8 cellular contexts compared by ENCODE assay signal in genomic region chr15:48352474-48353072, GRCh38. TPM values are rescaled to one million over a fixed set of nuclear protein-coding genes. Genes with fewer than 3 reads are reported as not detected.
A peak's percentile ranks its signal among the peaks of the same experiment; 100 is the strongest.
DNase-seq lines count a peak whose midpoint lies in the region; ATAC-seq and TF ChIP-seq lines count a peak whose summit lies in the region.

No MANE protein-coding gene starts in this region.

- POLR2A ChIA-PET in CD8-positive, alpha-beta T cell (lab: Charles Lee) = no interaction called here

- no peak overlapping the region for H2AFZ ChIP-seq in OCI-LY1 (ENCODE audit: low read length)

- H3K4me2 ChIP-seq in OCI-LY1 (ENCODE audit: low read length) = no peak overlapping the region

- peaks cover 2% of the 10 kb centered on the region for H3K4me1 Mint-ChIP-seq in CD8-positive, alpha-beta T cell (ENCODE audit: low read depth)
- H3K4me1 Mint-ChIP-seq in activated T-cell treated with anti-CD3 and anti-CD28 coated beads, Interleukin-2, amount 50 U/mL, for 24 hours (ENCODE audit: low read depth) = no peaks in the 10 kb centered on the region

- no peaks in the 10 kb centered on the region for H4K20me1 ChIP-seq in OCI-LY1 (ENCODE audit: insufficient read depth, low read length)

- H3F3A ChIP-seq in OCI-LY1 (ENCODE audit: insufficient read depth, low read length) = no peaks in the 10 kb centered on the region

- no peak overlapping the region for H3K4me3 Mint-ChIP-seq in CD8-positive, alpha-beta T cell
- no peak overlapping the region for H3K4me3 Mint-ChIP-seq in activated T-cell treated with anti-CD3 and anti-CD28 coated beads, Interleukin-2, amount 50 U/mL, for 24 hours

- CTCF ChIA-PET in CD8-positive, alpha-beta T cell (lab: Charles Lee) = interaction anchor here (0.5 to 3.6 kb wide), 17 partner anchors 9 to 1729 kb away, joined by 3 to 28 read pairs (median 3); partner anchors contain the start of gene DUT

- DNase-seq in CD8-positive, alpha-beta T cell = peak; percentile 8 to 63 (median 48)
- DNase-seq in HuH-7 (ENCODE audit: low spot score) (peak; percentile 37), fibroblast of pulmonary artery (ENCODE audit: low read depth) (peak; percentile 78), omental fat pad (ENCODE audit: low spot score) (no peak)
- DNase-seq in activated T-cell treated with anti-CD3 and anti-CD28 coated beads, Interleukin-2, amount 50 U/mL, for 24 hours = peak; percentile 43

- H3K36me3 ChIP-seq in CD8-positive, alpha-beta T cell (ENCODE audit: insufficient read depth, low read length) = no peaks in the 10 kb centered on the region
- H3K36me3 ChIP-seq in OCI-LY1 (ENCODE audit: insufficient read depth, low read length) = no peaks in the 10 kb centered on the region

- no peaks in the 10 kb centered on the region for H3K9me3 ChIP-seq in CD8-positive, alpha-beta T cell (ENCODE audit: low read length)
- no peaks in the 10 kb centered on the region for H3K9me3 ChIP-seq in OCI-LY1 (ENCODE audit: low read length)

- TF ChIP-seq CTCF in CD8-positive, alpha-beta T cell (IDR thresholded peaks at IDR 0.05) = peak; percentile 75
- TF ChIP-seq CTCF in OCI-LY1 (IDR thresholded peaks at IDR 0.05; ENCODE audit: low read length) (peak; percentile 87), fibroblast of pulmonary artery (IDR thresholded peaks at IDR 0.05; ENCODE audit: low read length, missing control alignments) (peak; percentile 88), omental fat pad (IDR thresholded peaks at IDR 0.05) (no peak)

- intact Hi-C loops in CD8-positive, alpha-beta T cell (cut with DNase I, micrococcal nuclease) = loop anchor here (1.0 to 10.0 kb wide), 2 partner anchors 15 to 1792 kb away; no protein-coding TSS in a partner anchor

- H3K9me3 Mint-ChIP-seq in CD8-positive, alpha-beta T cell = no peaks in the 10 kb centered on the region
- H3K9me3 Mint-ChIP-seq in activated T-cell treated with anti-CD3 and anti-CD28 coated beads, Interleukin-2, amount 50 U/mL, for 24 hours = no peaks in the 10 kb centered on the region

- no peak overlapping the region for H3K4me3 ChIP-seq in CD8-positive, alpha-beta T cell (ENCODE audit: low read depth, low read length)
- H3K4me3 ChIP-seq in OCI-LY1 (ENCODE audit: low read depth, low read length, poor library complexity, severe bottlenecking) = no peak overlapping the region
- no peak overlapping the region for H3K4me3 ChIP-seq in fibroblast of pulmonary artery (replicated peaks; ENCODE audit: low read depth, low read length)

- no peaks in the 10 kb centered on the region for H3K27me3 ChIP-seq in CD8-positive, alpha-beta T cell (ENCODE audit: insufficient read depth, low read length)
- no peaks in the 10 kb centered on the region for H3K27me3 ChIP-seq in OCI-LY1 (ENCODE audit: insufficient read depth, low read length)

- H3K27me3 Mint-ChIP-seq in CD8-positive, alpha-beta T cell (ENCODE audit: low read depth) = peaks cover 6% of the 10 kb centered on the region
- H3K27me3 Mint-ChIP-seq in activated T-cell treated with anti-CD3 and anti-CD28 coated beads, Interleukin-2, amount 50 U/mL, for 24 hours = peaks cover 4% of the 10 kb centered on the region

- no peak overlapping the region for H3K27ac Mint-ChIP-seq in CD8-positive, alpha-beta T cell
- no peak overlapping the region for H3K27ac Mint-ChIP-seq in activated T-cell treated with anti-CD3 and anti-CD28 coated beads, Interleukin-2, amount 50 U/mL, for 24 hours

- H3K27ac ChIP-seq in CD8-positive, alpha-beta T cell (ENCODE audit: low read depth, low read length) = no peak overlapping the region
- H3K27ac ChIP-seq in OCI-LY1 (ENCODE audit: low read depth, low read length, poor library complexity, severe bottlenecking) = no peak overlapping the region

- peak; percentile 70 for ATAC-seq in CD8-positive, alpha-beta T cell
- peak; percentile 64 for ATAC-seq in GM19452 (IDR thresholded peaks at IDR 0.05; ENCODE audit: unreplicated experiment)
- ATAC-seq in omental fat pad (ENCODE audit: low FRiP score) = peak; percentile 70
- no peak for ATAC-seq in HG02840 (IDR thresholded peaks at IDR 0.05; ENCODE audit: low FRiP score, unreplicated experiment)

- no peaks in the 10 kb centered on the region for H3K36me3 Mint-ChIP-seq in CD8-positive, alpha-beta T cell
- peaks cover 2% of the 10 kb centered on the region for H3K36me3 Mint-ChIP-seq in activated T-cell treated with anti-CD3 and anti-CD28 coated beads, Interleukin-2, amount 50 U/mL, for 24 hours (ENCODE audit: low read depth)

- no peaks in the 10 kb centered on the region for H3K4me1 ChIP-seq in CD8-positive, alpha-beta T cell (ENCODE audit: insufficient read depth, low read length)
- H3K4me1 ChIP-seq in OCI-LY1 (ENCODE audit: insufficient read depth, low read length, severe bottlenecking) = no peaks in the 10 kb centered on the region

- no peak overlapping the region for H3K9ac ChIP-seq in OCI-LY1 (ENCODE audit: low read length)

- H3K9me2 ChIP-seq in OCI-LY1 (ENCODE audit: low read depth, low read length) = no peaks in the 10 kb centered on the region

- H3K79me2 ChIP-seq in OCI-LY1 (ENCODE audit: insufficient read depth, low read length) = no peaks in the 10 kb centered on the region

RNA-seq across cellular contexts. Expression of gene DUT, which starts 21.3 kb away (rescaled TPM):
- 10 to 100 TPM; 40.6 to 47.3 TPM for total RNA-seq in CD8-positive, alpha-beta T cell
- total RNA-seq in omental fat pad = 100 to 1,000 TPM in 1 of 4 donors, 10 to 100 TPM in 3; 50.3 to 131 (median 81.9) TPM

Comparison
In these comparisons a context has a peak if more than half of its experiments do, and no peak if none do; other contexts are left out.
1. CTCF ChIP-seq: peak in CD8-positive, alpha-beta T cell (single experiment), OCI-LY1 (single experiment) and fibroblast of pulmonary artery (single experiment); none in omental fat pad (0 of 3).